ENCODE assay signal across 2 cellular contexts in genomic region chr12:104459556-104459909, GRCh38.
TF ChIP-seq lines count a peak whose summit lies in the region.

No MANE protein-coding gene starts in this region.

TF ChIP-seq in endothelial cell of umbilical vein, 7 proteins besides CTCF, POLR2A, EP300 and RAD21 (continued from another document):
- TF ChIP-seq MYC (IDR thresholded peaks at IDR 0.05; ENCODE audit: low read depth, low read length) (no peak), EZH2 (IDR thresholded peaks at IDR 0.05; ENCODE audit: borderline replicate concordance, low read depth, low read length, severe bottlenecking) (no peak), POLR2AphosphoS5 (IDR thresholded peaks at IDR 0.05; ENCODE audit: insufficient read depth, low read depth, low read length) (no peak)
- TF ChIP-seq, protein P1, sequence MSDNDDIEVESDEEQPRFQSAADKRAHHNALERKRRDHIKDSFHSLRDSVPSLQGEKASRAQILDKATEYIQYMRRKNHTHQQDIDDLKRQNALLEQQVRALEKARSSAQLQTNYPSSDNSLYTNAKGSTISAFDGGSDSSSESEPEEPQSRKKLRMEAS (IDR thresholded peaks at IDR 0.05; ENCODE audit: insufficient read depth, insufficient read length) = no peak

TF ChIP-seq in HEK293T, 16 proteins besides CTCF, POLR2A, EP300 and RAD21 (continued from another document):
- TF ChIP-seq PKNOX1 (IDR thresholded peaks at IDR 0.05) = no peak
- no peak for TF ChIP-seq SP1 (IDR thresholded peaks at IDR 0.05)
- TF ChIP-seq ARNT (IDR thresholded peaks at IDR 0.05) = no peak
- TF ChIP-seq SUZ12 (IDR thresholded peaks at IDR 0.05) = no peak
- TF ChIP-seq NFRKB (IDR thresholded peaks at IDR 0.05) = no peak
- no peak for TF ChIP-seq CTBP1 (IDR thresholded peaks at IDR 0.05; ENCODE audit: borderline replicate concordance)
- TF ChIP-seq BHLHE40 (IDR thresholded peaks at IDR 0.05; ENCODE audit: borderline replicate concordance) = no peak
- no peak for TF ChIP-seq LEF1 (IDR thresholded peaks at IDR 0.05; ENCODE audit: borderline replicate concordance)
- TF ChIP-seq FOXK2 (IDR thresholded peaks at IDR 0.05) = no peak
- TF ChIP-seq TARDBP (IDR thresholded peaks at IDR 0.05) = no peak
- TF ChIP-seq FOXA1 (IDR thresholded peaks at IDR 0.05) = no peak
TF ChIP-seq in HEK293T: peak in this region for 0.
